In the genomic region with DNA sequence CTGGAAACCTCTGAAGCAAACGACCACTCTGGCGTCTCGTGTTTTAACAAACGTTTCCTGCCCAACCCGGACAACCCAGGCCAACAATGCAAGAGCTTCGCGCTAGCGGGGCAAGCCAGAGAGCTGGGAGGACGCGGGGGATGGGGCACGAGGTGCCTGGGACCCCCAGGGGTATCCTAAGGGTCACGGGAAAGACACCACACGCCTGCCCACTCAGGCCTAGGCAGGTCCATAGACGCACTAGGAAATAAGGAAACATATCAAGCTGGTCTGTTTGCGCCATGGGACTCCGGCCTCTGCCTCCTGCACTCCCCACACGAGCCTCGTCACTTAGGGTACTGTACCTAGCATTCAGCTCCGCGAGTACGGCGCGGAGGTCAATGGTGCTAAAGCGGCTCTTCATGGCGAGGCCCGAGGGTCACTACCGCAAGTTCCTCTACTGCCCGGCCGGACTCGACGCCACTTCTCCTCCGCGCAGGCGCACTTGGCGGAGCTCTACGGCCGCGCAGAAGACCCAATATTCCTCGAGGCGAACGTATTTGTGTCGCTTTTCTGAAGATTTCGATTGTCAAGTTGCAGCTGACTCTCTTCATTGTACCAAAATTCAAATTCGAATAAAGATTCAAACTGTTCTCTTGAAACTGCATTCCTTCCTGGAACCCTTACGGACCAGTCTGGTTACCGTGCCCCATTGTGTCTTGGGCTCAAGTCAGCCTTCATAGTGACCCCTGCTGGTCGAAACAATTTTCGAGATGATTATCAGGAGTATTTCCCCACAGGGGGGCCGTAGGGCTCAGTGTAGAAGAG, we compare ENCODE assay signal across 1 cellular context.
TF ChIP-seq lines count a peak whose summit lies in the region.

A gene with protein sequence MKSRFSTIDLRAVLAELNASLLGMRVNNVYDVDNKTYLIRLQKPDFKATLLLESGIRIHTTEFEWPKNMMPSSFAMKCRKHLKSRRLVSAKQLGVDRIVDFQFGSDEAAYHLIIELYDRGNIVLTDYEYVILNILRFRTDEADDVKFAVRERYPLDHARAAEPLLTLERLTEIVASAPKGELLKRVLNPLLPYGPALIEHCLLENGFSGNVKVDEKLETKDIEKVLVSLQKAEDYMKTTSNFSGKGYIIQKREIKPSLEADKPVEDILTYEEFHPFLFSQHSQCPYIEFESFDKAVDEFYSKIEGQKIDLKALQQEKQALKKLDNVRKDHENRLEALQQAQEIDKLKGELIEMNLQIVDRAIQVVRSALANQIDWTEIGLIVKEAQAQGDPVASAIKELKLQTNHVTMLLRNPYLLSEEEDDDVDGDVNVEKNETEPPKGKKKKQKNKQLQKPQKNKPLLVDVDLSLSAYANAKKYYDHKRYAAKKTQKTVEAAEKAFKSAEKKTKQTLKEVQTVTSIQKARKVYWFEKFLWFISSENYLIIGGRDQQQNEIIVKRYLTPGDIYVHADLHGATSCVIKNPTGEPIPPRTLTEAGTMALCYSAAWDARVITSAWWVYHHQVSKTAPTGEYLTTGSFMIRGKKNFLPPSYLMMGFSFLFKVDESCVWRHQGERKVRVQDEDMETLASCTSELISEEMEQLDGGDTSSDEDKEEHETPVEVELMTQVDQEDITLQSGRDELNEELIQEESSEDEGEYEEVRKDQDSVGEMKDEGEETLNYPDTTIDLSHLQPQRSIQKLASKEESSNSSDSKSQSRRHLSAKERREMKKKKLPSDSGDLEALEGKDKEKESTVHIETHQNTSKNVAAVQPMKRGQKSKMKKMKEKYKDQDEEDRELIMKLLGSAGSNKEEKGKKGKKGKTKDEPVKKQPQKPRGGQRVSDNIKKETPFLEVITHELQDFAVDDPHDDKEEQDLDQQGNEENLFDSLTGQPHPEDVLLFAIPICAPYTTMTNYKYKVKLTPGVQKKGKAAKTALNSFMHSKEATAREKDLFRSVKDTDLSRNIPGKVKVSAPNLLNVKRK (minus strand): TSS at position 438 of the 807 bp plus-strand sequence. CDS start 35 bp downstream, at position 403.

TF ChIP-seq in HepG2, 621 proteins besides CTCF, POLR2A, EP300 and RAD21 (continued from another document and continues in another):
- TF ChIP-seq, protein P1, sequence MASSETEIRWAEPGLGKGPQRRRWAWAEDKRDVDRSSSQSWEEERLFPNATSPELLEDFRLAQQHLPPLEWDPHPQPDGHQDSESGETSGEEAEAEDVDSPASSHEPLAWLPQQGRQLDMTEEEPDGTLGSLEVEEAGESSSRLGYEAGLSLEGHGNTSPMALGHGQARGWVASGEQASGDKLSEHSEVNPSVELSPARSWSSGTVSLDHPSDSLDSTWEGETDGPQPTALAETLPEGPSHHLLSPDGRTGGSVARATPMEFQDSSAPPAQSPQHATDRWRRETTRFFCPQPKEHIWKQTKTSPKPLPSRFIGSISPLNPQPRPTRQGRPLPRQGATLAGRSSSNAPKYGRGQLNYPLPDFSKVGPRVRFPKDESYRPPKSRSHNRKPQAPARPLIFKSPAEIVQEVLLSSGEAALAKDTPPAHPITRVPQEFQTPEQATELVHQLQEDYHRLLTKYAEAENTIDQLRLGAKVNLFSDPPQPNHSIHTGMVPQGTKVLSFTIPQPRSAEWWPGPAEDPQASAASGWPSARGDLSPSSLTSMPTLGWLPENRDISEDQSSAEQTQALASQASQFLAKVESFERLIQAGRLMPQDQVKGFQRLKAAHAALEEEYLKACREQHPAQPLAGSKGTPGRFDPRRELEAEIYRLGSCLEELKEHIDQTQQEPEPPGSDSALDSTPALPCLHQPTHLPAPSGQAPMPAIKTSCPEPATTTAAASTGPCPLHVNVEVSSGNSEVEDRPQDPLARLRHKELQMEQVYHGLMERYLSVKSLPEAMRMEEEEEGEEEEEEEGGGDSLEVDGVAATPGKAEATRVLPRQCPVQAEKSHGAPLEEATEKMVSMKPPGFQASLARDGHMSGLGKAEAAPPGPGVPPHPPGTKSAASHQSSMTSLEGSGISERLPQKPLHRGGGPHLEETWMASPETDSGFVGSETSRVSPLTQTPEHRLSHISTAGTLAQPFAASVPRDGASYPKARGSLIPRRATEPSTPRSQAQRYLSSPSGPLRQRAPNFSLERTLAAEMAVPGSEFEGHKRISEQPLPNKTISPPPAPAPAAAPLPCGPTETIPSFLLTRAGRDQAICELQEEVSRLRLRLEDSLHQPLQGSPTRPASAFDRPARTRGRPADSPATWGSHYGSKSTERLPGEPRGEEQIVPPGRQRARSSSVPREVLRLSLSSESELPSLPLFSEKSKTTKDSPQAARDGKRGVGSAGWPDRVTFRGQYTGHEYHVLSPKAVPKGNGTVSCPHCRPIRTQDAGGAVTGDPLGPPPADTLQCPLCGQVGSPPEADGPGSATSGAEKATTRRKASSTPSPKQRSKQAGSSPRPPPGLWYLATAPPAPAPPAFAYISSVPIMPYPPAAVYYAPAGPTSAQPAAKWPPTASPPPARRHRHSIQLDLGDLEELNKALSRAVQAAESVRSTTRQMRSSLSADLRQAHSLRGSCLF (CRISPR knock-in tag; IDR thresholded peaks at IDR 0.05; ENCODE audit: borderline replicate concordance): no peak
- TF ChIP-seq GTF2F1 (IDR thresholded peaks at IDR 0.05; ENCODE audit: low read length) (no peak), CBX1 (IDR thresholded peaks at IDR 0.05; ENCODE audit: low read depth) (no peak), ARNT (IDR thresholded peaks at IDR 0.05) (no peak), HHEX (CRISPR knock-in tag; IDR thresholded peaks at IDR 0.05) (no peak), ERF (CRISPR knock-in tag; IDR thresholded peaks at IDR 0.05) (peak; percentile 75), ZNF720 (CRISPR knock-in tag; IDR thresholded peaks at IDR 0.05) (no peak), ZBTB21 (CRISPR knock-in tag; IDR thresholded peaks at IDR 0.05) (no peak), SKI (IDR thresholded peaks at IDR 0.05; ENCODE audit: partially characterized antibody) (no peak), BRD4 (CRISPR knock-in tag; IDR thresholded peaks at IDR 0.05) (0 out of 2 replicates have a peak, but pooled peaks have one; percentile 65), ZNF674 (CRISPR knock-in tag; IDR thresholded peaks at IDR 0.05; ENCODE audit: low read depth) (0 out of 2 replicates have a peak, but pooled peaks have one; percentile 79), SUZ12 (IDR thresholded peaks at IDR 0.05; ENCODE audit: low read depth, low read length) (no peak), TCF7 (IDR thresholded peaks at IDR 0.05; ENCODE audit: low read depth) (no peak), ZMAT3 (CRISPR knock-in tag; conservative IDR thresholded peaks at IDR 0.05) (peak; percentile 68; the same call in 1 of the 2 replicates), ZNF317 (CRISPR knock-in tag; IDR thresholded peaks at IDR 0.05) (peak; percentile 53; the same call in 1 of the 2 replicates), KAT7 (CRISPR knock-in tag; IDR thresholded peaks at IDR 0.05; ENCODE audit: borderline replicate concordance) (peak; percentile 71; the same call in 1 of the 2 replicates), ZMYM2 (CRISPR knock-in tag; IDR thresholded peaks at IDR 0.05) (peak; percentile 80; the same call in 1 of the 2 replicates), IRF2 (CRISPR knock-in tag; IDR thresholded peaks at IDR 0.05) (peak; percentile 71; the same call in 1 of the 2 replicates), NR2F6 (IDR thresholded peaks at IDR 0.05) (no peak), NR2F6 (CRISPR knock-in tag; IDR thresholded peaks at IDR 0.05) (peak; percentile 33; the same call in 1 of the 2 replicates), GZF1 (CRISPR knock-in tag; IDR thresholded peaks at IDR 0.05) (peak; percentile 97; the same call in 1 of the 2 replicates), ZNF598 (CRISPR knock-in tag; IDR thresholded peaks at IDR 0.05; ENCODE audit: borderline replicate concordance) (peak; percentile 91; the same call in 1 of the 2 replicates), SRY (CRISPR knock-in tag; IDR thresholded peaks at IDR 0.05) (peak; percentile 88; the same call in 1 of the 2 replicates), PCBP1 (IDR thresholded peaks at IDR 0.05; ENCODE audit: borderline replicate concordance, low read depth, low read length) (no peak), ZNF260 (CRISPR knock-in tag; IDR thresholded peaks at IDR 0.05; ENCODE audit: borderline replicate concordance, low read depth) (no peak), SSRP1 (CRISPR knock-in tag; IDR thresholded peaks at IDR 0.05) (peak; percentile 31; the same call in 1 of the 2 replicates), CAMTA2 (CRISPR knock-in tag; IDR thresholded peaks at IDR 0.05; ENCODE audit: borderline replicate concordance) (no peak), POLR2G (IDR thresholded peaks at IDR 0.05; ENCODE audit: low read depth, low read length) (peak; percentile 94), FOSL1 (CRISPR knock-in tag; IDR thresholded peaks at IDR 0.05; ENCODE audit: borderline replicate concordance) (no peak), SMAD3 (CRISPR knock-in tag; IDR thresholded peaks at IDR 0.05) (peak; percentile 70; the same call in 1 of the 2 replicates), SMARCE1 (IDR thresholded peaks at IDR 0.05; ENCODE audit: borderline replicate concordance) (no peak), RARG (CRISPR knock-in tag; IDR thresholded peaks at IDR 0.05; ENCODE audit: low read depth) (no peak), ZNF841 (CRISPR knock-in tag; IDR thresholded peaks at IDR 0.05; ENCODE audit: borderline replicate concordance) (no peak)
- TF ChIP-seq, protein P2, sequence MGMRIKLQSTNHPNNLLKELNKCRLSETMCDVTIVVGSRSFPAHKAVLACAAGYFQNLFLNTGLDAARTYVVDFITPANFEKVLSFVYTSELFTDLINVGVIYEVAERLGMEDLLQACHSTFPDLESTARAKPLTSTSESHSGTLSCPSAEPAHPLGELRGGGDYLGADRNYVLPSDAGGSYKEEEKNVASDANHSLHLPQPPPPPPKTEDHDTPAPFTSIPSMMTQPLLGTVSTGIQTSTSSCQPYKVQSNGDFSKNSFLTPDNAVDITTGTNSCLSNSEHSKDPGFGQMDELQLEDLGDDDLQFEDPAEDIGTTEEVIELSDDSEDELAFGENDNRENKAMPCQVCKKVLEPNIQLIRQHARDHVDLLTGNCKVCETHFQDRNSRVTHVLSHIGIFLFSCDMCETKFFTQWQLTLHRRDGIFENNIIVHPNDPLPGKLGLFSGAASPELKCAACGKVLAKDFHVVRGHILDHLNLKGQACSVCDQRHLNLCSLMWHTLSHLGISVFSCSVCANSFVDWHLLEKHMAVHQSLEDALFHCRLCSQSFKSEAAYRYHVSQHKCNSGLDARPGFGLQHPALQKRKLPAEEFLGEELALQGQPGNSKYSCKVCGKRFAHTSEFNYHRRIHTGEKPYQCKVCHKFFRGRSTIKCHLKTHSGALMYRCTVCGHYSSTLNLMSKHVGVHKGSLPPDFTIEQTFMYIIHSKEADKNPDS (CRISPR knock-in tag; IDR thresholded peaks at IDR 0.05): 0 out of 2 replicates have a peak, but pooled peaks have one; percentile 43
- TF ChIP-seq, protein P3, sequence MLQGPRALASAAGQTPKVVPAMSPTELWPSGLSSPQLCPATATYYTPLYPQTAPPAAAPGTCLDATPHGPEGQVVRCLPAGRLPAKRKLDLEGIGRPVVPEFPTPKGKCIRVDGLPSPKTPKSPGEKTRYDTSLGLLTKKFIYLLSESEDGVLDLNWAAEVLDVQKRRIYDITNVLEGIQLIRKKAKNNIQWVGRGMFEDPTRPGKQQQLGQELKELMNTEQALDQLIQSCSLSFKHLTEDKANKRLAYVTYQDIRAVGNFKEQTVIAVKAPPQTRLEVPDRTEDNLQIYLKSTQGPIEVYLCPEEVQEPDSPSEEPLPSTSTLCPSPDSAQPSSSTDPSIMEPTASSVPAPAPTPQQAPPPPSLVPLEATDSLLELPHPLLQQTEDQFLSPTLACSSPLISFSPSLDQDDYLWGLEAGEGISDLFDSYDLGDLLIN (CRISPR knock-in tag; IDR thresholded peaks at IDR 0.05; ENCODE audit: borderline replicate concordance): no peak
- TF ChIP-seq, protein P4, sequence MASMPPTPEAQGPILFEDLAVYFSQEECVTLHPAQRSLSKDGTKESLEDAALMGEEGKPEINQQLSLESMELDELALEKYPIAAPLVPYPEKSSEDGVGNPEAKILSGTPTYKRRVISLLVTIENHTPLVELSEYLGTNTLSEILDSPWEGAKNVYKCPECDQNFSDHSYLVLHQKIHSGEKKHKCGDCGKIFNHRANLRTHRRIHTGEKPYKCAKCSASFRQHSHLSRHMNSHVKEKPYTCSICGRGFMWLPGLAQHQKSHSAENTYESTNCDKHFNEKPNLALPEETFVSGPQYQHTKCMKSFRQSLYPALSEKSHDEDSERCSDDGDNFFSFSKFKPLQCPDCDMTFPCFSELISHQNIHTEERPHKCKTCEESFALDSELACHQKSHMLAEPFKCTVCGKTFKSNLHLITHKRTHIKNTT (CRISPR knock-in tag; IDR thresholded peaks at IDR 0.05): no peak
- TF ChIP-seq, protein P5, sequence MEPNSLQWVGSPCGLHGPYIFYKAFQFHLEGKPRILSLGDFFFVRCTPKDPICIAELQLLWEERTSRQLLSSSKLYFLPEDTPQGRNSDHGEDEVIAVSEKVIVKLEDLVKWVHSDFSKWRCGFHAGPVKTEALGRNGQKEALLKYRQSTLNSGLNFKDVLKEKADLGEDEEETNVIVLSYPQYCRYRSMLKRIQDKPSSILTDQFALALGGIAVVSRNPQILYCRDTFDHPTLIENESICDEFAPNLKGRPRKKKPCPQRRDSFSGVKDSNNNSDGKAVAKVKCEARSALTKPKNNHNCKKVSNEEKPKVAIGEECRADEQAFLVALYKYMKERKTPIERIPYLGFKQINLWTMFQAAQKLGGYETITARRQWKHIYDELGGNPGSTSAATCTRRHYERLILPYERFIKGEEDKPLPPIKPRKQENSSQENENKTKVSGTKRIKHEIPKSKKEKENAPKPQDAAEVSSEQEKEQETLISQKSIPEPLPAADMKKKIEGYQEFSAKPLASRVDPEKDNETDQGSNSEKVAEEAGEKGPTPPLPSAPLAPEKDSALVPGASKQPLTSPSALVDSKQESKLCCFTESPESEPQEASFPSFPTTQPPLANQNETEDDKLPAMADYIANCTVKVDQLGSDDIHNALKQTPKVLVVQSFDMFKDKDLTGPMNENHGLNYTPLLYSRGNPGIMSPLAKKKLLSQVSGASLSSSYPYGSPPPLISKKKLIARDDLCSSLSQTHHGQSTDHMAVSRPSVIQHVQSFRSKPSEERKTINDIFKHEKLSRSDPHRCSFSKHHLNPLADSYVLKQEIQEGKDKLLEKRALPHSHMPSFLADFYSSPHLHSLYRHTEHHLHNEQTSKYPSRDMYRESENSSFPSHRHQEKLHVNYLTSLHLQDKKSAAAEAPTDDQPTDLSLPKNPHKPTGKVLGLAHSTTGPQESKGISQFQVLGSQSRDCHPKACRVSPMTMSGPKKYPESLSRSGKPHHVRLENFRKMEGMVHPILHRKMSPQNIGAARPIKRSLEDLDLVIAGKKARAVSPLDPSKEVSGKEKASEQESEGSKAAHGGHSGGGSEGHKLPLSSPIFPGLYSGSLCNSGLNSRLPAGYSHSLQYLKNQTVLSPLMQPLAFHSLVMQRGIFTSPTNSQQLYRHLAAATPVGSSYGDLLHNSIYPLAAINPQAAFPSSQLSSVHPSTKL (CRISPR knock-in tag; IDR thresholded peaks at IDR 0.05): peak; percentile 59; the same call in 1 of the 2 replicates
